Comparison of ENCODE assay signal across 21 cellular contexts in the genomic region with DNA sequence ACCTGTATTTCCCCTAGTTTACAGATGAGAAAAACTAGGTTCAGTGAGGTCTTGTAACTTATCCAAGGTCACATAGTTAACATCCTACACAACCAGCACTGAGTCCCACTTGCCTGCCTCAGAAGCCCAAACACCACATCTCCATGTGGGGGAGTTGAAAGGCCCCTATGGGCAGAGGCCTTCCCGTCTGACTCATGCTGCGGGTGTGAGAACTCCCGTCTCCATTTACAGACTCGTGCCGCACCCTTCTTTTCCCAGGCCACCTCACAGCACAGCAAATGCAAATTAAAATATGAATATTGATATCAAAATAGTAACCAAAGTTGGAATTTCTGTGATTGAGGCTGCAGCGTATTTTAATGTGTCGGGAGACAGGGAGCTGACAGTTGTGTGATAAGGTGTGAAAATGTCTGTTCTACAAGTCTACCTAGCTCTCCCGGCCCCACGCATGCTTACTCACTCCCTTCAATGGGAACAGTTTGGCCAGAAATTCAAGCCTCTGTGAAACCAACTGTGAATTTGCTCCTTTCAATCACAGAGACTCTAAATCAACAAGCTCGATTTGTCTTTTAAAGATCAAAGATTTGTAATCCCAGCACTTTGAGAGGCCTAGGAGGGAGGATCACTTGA.
DNase-seq lines count a peak whose midpoint lies in the region; ATAC-seq and TF ChIP-seq lines count a peak whose summit lies in the region.
"Had no signal": no experiment of that assay in that cellular context is flagged by ENCODE, and none has a peak within 500 bp of the region (broad histone marks: within the 10 kb centered on the region; RNA-seq: fewer than 3 reads in every experiment).

No MANE protein-coding gene starts in this region.

- H3K4me3 ChIP-seq in CD4-positive, CD25-positive, alpha-beta regulatory T cell (ENCODE audit: low read depth, low read length) = no peak overlapping the region
- H3K4me3 ChIP-seq in HUES48 (ENCODE audit: low read depth, low read length) = no peak overlapping the region
- H3K4me3 ChIP-seq in Caco-2 (ENCODE audit: low read depth, low read length) = no peak overlapping the region
- H3K4me3 ChIP-seq: mucosa of descending colon, vagina had no signal

- ATAC-seq in CD4-positive, CD25-positive, alpha-beta regulatory T cell (ENCODE audit: low read depth in 2 of 2) = no peak
- ATAC-seq: effector memory CD8-positive, alpha-beta T cell; mucosa of descending colon had no signal

- no peaks in the 10 kb centered on the region for H3K36me3 ChIP-seq in CD4-positive, CD25-positive, alpha-beta regulatory T cell (ENCODE audit: control insufficient read depth, insufficient read depth, low read length)
- H3K36me3 ChIP-seq in HUES48 (ENCODE audit: control insufficient read depth, insufficient read depth, low read length) (no peaks in the 10 kb centered on the region), Caco-2 (ENCODE audit: control insufficient read depth, insufficient read depth, low read length) (no peaks in the 10 kb centered on the region)
- H3K36me3 ChIP-seq: vagina had no signal

- peak overlapping the region in 2 of 3 donors; percentile 17 to 27 for H3K27ac Mint-ChIP-seq in CD4-positive, CD25-positive, alpha-beta regulatory T cell
- H3K27ac Mint-ChIP-seq in chondrocyte (ENCODE audit: unreplicated experiment) = peak overlapping the region; percentile 69
- H3K27ac Mint-ChIP-seq in Caco-2 (ENCODE audit: unreplicated experiment) = no peak overlapping the region
- H3K27ac Mint-ChIP-seq: activated B cell treated with CpG ODN at 0.5 μM for 24 hours; activated naive CD4-positive, alpha-beta T cell treated with anti-CD3 and anti-CD28 coated beads, Interleukin-2, amount 10 ng/mL, durations not matched to agents 7 days and 5 days; effector memory CD8-positive, alpha-beta T cell had no signal

- POLR2A ChIA-PET in Caco-2 (lab: Charles Lee) = no interaction called here

- H3K9ac ChIP-seq in HUES48 (ENCODE audit: low read depth, low read length) = no peak overlapping the region

- no peak for TF ChIP-seq CTCF in chondrocyte (IDR thresholded peaks at IDR 0.05)
- no peak for TF ChIP-seq CTCF in Caco-2 (IDR thresholded peaks at IDR 0.05; ENCODE audit: insufficient read depth in 1 of 2, low read depth in 1 of 2, low read length in 1 of 2, severe bottlenecking in 1 of 2, unreplicated experiment in 1 of 2)

- H3K27me3 ChIP-seq in CD4-positive, CD25-positive, alpha-beta regulatory T cell (ENCODE audit: control insufficient read depth, insufficient read depth, low read length) = no peaks in the 10 kb centered on the region
- H3K27me3 ChIP-seq in HUES48 (ENCODE audit: control insufficient read depth, insufficient read depth, low read length) = no peaks in the 10 kb centered on the region
- no peaks in the 10 kb centered on the region for H3K27me3 ChIP-seq in Caco-2 (replicated peaks; ENCODE audit: control insufficient read depth, insufficient read depth, low read length)
- H3K27me3 ChIP-seq: vagina had no signal

- intact Hi-C loops in Caco-2 (cut with micrococcal nuclease; ENCODE audit: unreplicated experiment) = no loop called here

- DNase-seq in CD4-positive, CD25-positive, alpha-beta regulatory T cell = no peak
- DNase-seq in chondrocyte (ENCODE audit: low spot score) = peak; percentile 36
- DNase-seq in mesenteric fat pad (ENCODE audit: low spot score) = peak; percentile 64
- no peak for DNase-seq in HK-2 (ENCODE audit: unreplicated experiment)
- DNase-seq in HT-29 (ENCODE audit: low spot score) = no peak
- DNase-seq in Caco-2 = no peak
- DNase-seq in activated CD4-positive, alpha-beta T cell treated with anti-CD3 and anti-CD28 coated beads, Interleukin-2, amount 50 U/mL, for 4 hours = no peak
- DNase-seq: activated B cell treated with CpG ODN at 0.5 μM for 24 hours; activated naive CD4-positive, alpha-beta T cell treated with anti-CD3 and anti-CD28 coated beads, Interleukin-2, amount 10 ng/mL, durations not matched to agents 7 days and 5 days; caudate nucleus; CD8-positive, alpha-beta memory T cell; effector memory CD8-positive, alpha-beta T cell; glutamatergic neuron; mucosa of descending colon; NCI-H1417 treated with DMSO at 0.1 percent for 48 hours; NCI-H2227 treated with DMSO at 0.1 percent for 48 hours; occipital lobe; small intestine; stimulated activated naive CD4-positive, alpha-beta T cell had no signal

- H3K9me3 Mint-ChIP-seq in CD4-positive, CD25-positive, alpha-beta regulatory T cell = no peaks in the 10 kb centered on the region
- no peaks in the 10 kb centered on the region for H3K9me3 Mint-ChIP-seq in chondrocyte (ENCODE audit: low read depth)
- H3K9me3 Mint-ChIP-seq in Caco-2 (ENCODE audit: unreplicated experiment) = no peaks in the 10 kb centered on the region
- H3K9me3 Mint-ChIP-seq: activated B cell treated with CpG ODN at 0.5 μM for 24 hours; activated naive CD4-positive, alpha-beta T cell treated with anti-CD3 and anti-CD28 coated beads, Interleukin-2, amount 10 ng/mL, durations not matched to agents 7 days and 5 days; CD8-positive, alpha-beta memory T cell; effector memory CD8-positive, alpha-beta T cell had no signal

- no peaks in the 10 kb centered on the region for H3K4me1 ChIP-seq in CD4-positive, CD25-positive, alpha-beta regulatory T cell (ENCODE audit: control insufficient read depth, insufficient read depth, low read length, poor library complexity, severe bottlenecking)
- H3K4me1 ChIP-seq in HUES48 (ENCODE audit: control insufficient read depth, insufficient read depth, low read length) (0 out of 2 replicates have a peak, but pooled peaks cover 4% of the 10 kb centered on the region), Caco-2 (no peaks in the 10 kb centered on the region)
- H3K4me1 ChIP-seq: vagina had no signal

- no peaks in the 10 kb centered on the region for H3K27me3 Mint-ChIP-seq in CD4-positive, CD25-positive, alpha-beta regulatory T cell
- H3K27me3 Mint-ChIP-seq in chondrocyte (ENCODE audit: low read depth) (no peaks in the 10 kb centered on the region), Caco-2 (ENCODE audit: insufficient read depth, unreplicated experiment) (no peaks in the 10 kb centered on the region)
- H3K27me3 Mint-ChIP-seq: activated B cell treated with CpG ODN at 0.5 μM for 24 hours; activated naive CD4-positive, alpha-beta T cell treated with anti-CD3 and anti-CD28 coated beads, Interleukin-2, amount 10 ng/mL, durations not matched to agents 7 days and 5 days; CD8-positive, alpha-beta memory T cell; effector memory CD8-positive, alpha-beta T cell had no signal

- peaks cover 40% of the 10 kb centered on the region for H3K36me3 Mint-ChIP-seq in CD4-positive, CD25-positive, alpha-beta regulatory T cell
- peaks cover 6% of the 10 kb centered on the region for H3K36me3 Mint-ChIP-seq in chondrocyte (ENCODE audit: low read depth)
- peaks cover 32% of the 10 kb centered on the region for H3K36me3 Mint-ChIP-seq in Caco-2 (ENCODE audit: insufficient read depth, unreplicated experiment)
- H3K36me3 Mint-ChIP-seq: activated naive CD4-positive, alpha-beta T cell treated with anti-CD3 and anti-CD28 coated beads, Interleukin-2, amount 10 ng/mL, durations not matched to agents 7 days and 5 days had no signal

- CTCF ChIA-PET in Caco-2 (lab: Charles Lee) = no interaction called here

- no peak overlapping the region for H3K4me3 Mint-ChIP-seq in CD4-positive, CD25-positive, alpha-beta regulatory T cell
- H3K4me3 Mint-ChIP-seq in chondrocyte (ENCODE audit: unreplicated experiment) (no peak overlapping the region), Caco-2 (ENCODE audit: unreplicated experiment) (no peak overlapping the region)
- H3K4me3 Mint-ChIP-seq: activated B cell treated with CpG ODN at 0.5 μM for 24 hours; activated naive CD4-positive, alpha-beta T cell treated with anti-CD3 and anti-CD28 coated beads, Interleukin-2, amount 10 ng/mL, durations not matched to agents 7 days and 5 days; CD8-positive, alpha-beta memory T cell; effector memory CD8-positive, alpha-beta T cell had no signal

- H3K4me1 Mint-ChIP-seq in CD4-positive, CD25-positive, alpha-beta regulatory T cell = peaks cover 0 to 2% (median 0%) of the 10 kb centered on the region in 4 donors
- H3K4me1 Mint-ChIP-seq in chondrocyte (ENCODE audit: low read depth) = peaks cover 10% of the 10 kb centered on the region
- no peaks in the 10 kb centered on the region for H3K4me1 Mint-ChIP-seq in Caco-2 (ENCODE audit: low read depth, unreplicated experiment)
- H3K4me1 Mint-ChIP-seq: activated B cell treated with CpG ODN at 0.5 μM for 24 hours; activated naive CD4-positive, alpha-beta T cell treated with anti-CD3 and anti-CD28 coated beads, Interleukin-2, amount 10 ng/mL, durations not matched to agents 7 days and 5 days; CD8-positive, alpha-beta memory T cell had no signal

- H3K27ac ChIP-seq in CD4-positive, CD25-positive, alpha-beta regulatory T cell (ENCODE audit: insufficient read depth, low read length, poor library complexity, severe bottlenecking) = no peak overlapping the region
- H3K27ac ChIP-seq in HUES48 (ENCODE audit: low read depth, low read length) = peak overlapping the region; percentile 26
- H3K27ac ChIP-seq: vagina had no signal

- no peaks in the 10 kb centered on the region for H3K9me3 ChIP-seq in CD4-positive, CD25-positive, alpha-beta regulatory T cell (ENCODE audit: control insufficient read depth in 2 of 2, low read length in 2 of 2)
- no peaks in the 10 kb centered on the region for H3K9me3 ChIP-seq in HUES48 (ENCODE audit: control insufficient read depth, insufficient read depth, low read length)
- H3K9me3 ChIP-seq in Caco-2 = no peaks in the 10 kb centered on the region
- H3K9me3 ChIP-seq: mucosa of descending colon, vagina had no signal

- no TSS peak for BruUV-seq in Caco-2 (replicated peaks; lab: Mats Ljungman, UMichigan)

Comparison
In these comparisons a context has a peak if more than half of its experiments do, and no peak if none do; other contexts are left out.
1. DNase-seq: peak in chondrocyte (single experiment) and mesenteric fat pad (single experiment); none in CD4-positive, CD25-positive, alpha-beta regulatory T cell (0 of 3), HK-2 (single experiment), HT-29 (single experiment), Caco-2 (0 of 2) and activated CD4-positive, alpha-beta T cell treated with anti-CD3 and anti-CD28 coated beads, Interleukin-2, amount 50 U/mL, for 4 hours (0 of 2).